In the genomic region with DNA sequence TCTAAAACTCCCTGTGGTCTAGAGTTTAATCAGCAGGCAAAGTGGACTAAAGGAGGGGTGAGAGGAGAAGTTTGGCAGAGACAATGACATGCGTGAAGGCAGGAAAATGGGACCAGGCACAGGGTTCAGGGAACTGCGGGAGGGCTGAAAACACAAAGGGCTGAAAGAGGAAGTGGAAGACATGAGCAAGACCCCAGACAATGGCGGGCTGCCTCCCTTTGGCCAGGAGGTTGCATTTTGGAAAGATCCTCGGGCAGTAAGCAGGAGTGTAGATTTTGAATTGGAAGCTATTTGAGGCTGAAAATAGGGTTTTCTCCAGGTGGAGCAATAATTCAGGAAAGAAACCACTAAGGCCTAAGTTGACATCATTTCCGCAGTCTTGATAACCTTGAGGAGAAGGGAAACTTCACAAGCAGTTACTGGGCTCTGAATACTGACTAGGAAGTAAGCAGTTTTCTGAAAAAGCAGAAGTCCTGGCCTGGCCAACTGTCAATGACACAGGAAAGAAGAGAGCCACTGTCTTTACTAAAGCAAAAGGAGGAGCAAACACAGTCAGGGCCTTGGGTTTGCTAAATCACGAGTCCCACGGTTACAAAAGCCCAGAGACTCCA, we compare ENCODE assay signal across 9 cellular contexts. TPM values are rescaled to one million over a fixed set of nuclear protein-coding genes. Genes with fewer than 3 reads are reported as not detected.
DNase-seq lines count a peak whose midpoint lies in the region; ATAC-seq and TF ChIP-seq lines count a peak whose summit lies in the region.
"Had no signal": no experiment of that assay in that cellular context is flagged by ENCODE, and none has a peak within 500 bp of the region (broad histone marks: within the 10 kb centered on the region; RNA-seq: fewer than 3 reads in every experiment).

No MANE protein-coding gene starts in this region.

- H3K9me3 ChIP-seq in Karpas-422 (ENCODE audit: low read length) (no peaks in the 10 kb centered on the region), endodermal cell (ENCODE audit: control insufficient read depth, low read length) (no peaks in the 10 kb centered on the region)
- H3K9me3 ChIP-seq: A549 had no signal

- H3K36me3 Mint-ChIP-seq in T-helper 2 cell treated with Interferon-gamma antibody and Interleukin-4, amounts not matched to agents 5 μg/mL and 100 μg/mL, for 36 hours (ENCODE audit: low read depth): peaks cover 15% of the 10 kb centered on the region
- H3K36me3 Mint-ChIP-seq in endodermal cell (ENCODE audit: low read depth): no peaks in the 10 kb centered on the region
- peaks cover 27% of the 10 kb centered on the region for H3K36me3 Mint-ChIP-seq in stimulated activated memory B cell treated with anti-CD40 and anti-IgM and Interleukin-4, amounts not matched to agents 10 μg/mL and 1 μg/mL and 100 μg/mL, for 72 hours
- no peaks in the 10 kb centered on the region for H3K36me3 Mint-ChIP-seq in progenitor cell of endocrine pancreas (ENCODE audit: insufficient read depth)

- H3K36me3 ChIP-seq in Karpas-422 (ENCODE audit: insufficient read depth, low read length) (peaks cover 53% of the 10 kb centered on the region), endodermal cell (ENCODE audit: control insufficient read depth, insufficient read depth, low read length) (no peaks in the 10 kb centered on the region)

- no peaks in the 10 kb centered on the region for H3K9me3 Mint-ChIP-seq in T-helper 2 cell treated with Interferon-gamma antibody and Interleukin-4, amounts not matched to agents 5 μg/mL and 100 μg/mL, for 36 hours
- H3K9me3 Mint-ChIP-seq in endodermal cell (no peaks in the 10 kb centered on the region), progenitor cell of endocrine pancreas (ENCODE audit: low read depth) (no peaks in the 10 kb centered on the region)
- H3K9me3 Mint-ChIP-seq in stimulated activated memory B cell treated with anti-CD40 and anti-IgM and Interleukin-4, amounts not matched to agents 10 μg/mL and 1 μg/mL and 100 μg/mL, for 72 hours: no peaks in the 10 kb centered on the region

- H3K27me3 ChIP-seq in Karpas-422 (ENCODE audit: low read length) (no peaks in the 10 kb centered on the region), endodermal cell (ENCODE audit: control insufficient read depth, insufficient read depth, low read length, poor library complexity, severe bottlenecking) (no peaks in the 10 kb centered on the region)

- H3K79me2 ChIP-seq in Karpas-422 (ENCODE audit: low read length): peaks cover 83% of the 10 kb centered on the region

- H3K9ac ChIP-seq in Karpas-422 (ENCODE audit: low read length): peak overlapping the region; percentile 83
- no peak overlapping the region for H3K9ac ChIP-seq in endodermal cell (ENCODE audit: extremely low read depth, low read length, poor library complexity, severe bottlenecking)

- peaks cover 72% of the 10 kb centered on the region for H3K4me1 ChIP-seq in Karpas-422 (ENCODE audit: low read length)
- H3K4me1 ChIP-seq in endodermal cell (ENCODE audit: control insufficient read depth, insufficient read depth, low read length): no peaks in the 10 kb centered on the region
- H3K4me1 ChIP-seq: A549 had no signal

- no peaks in the 10 kb centered on the region for H4K20me1 ChIP-seq in Karpas-422 (ENCODE audit: insufficient read depth, low read depth, low read length)

- H2AFZ ChIP-seq in Karpas-422 (ENCODE audit: low read length): no peak overlapping the region

- peak overlapping the region; percentile 78 for H3K27ac Mint-ChIP-seq in T-helper 2 cell treated with Interferon-gamma antibody and Interleukin-4, amounts not matched to agents 5 μg/mL and 100 μg/mL, for 36 hours
- no peak overlapping the region for H3K27ac Mint-ChIP-seq in endodermal cell
- H3K27ac Mint-ChIP-seq in stimulated activated memory B cell treated with anti-CD40 and anti-IgM and Interleukin-4, amounts not matched to agents 10 μg/mL and 1 μg/mL and 100 μg/mL, for 72 hours: peak overlapping the region; percentile 93
- H3K27ac Mint-ChIP-seq in progenitor cell of endocrine pancreas: no peak overlapping the region

- H3K9me2 ChIP-seq in Karpas-422 (replicated peaks; ENCODE audit: insufficient read depth, low read length): no peaks in the 10 kb centered on the region

- WGBS in endodermal cell (ENCODE audit: insufficient coverage in 1 of 2, insufficient read length in 1 of 2), 2 experiments: 79 to 83% methylated on average over 3 to 7 of the region's 7 CpGs

- H3K4me3 ChIP-seq in Karpas-422 (ENCODE audit: low read length): peak overlapping the region; percentile 75
- no peak overlapping the region for H3K4me3 ChIP-seq in endodermal cell (ENCODE audit: low read length)
- H3K4me3 ChIP-seq: A549 had no signal

- no peak for DNase-seq in T-helper 2 cell treated with Interferon-gamma antibody and Interleukin-4, amounts not matched to agents 5 μg/mL and 100 μg/mL, for 36 hours (ENCODE audit: low spot score)
- DNase-seq in T-helper 2 cell (no peak), Karpas-422 (peak; percentile 84), endodermal cell (peak; percentile 38), progenitor cell of endocrine pancreas (ENCODE audit: low spot score, unreplicated experiment) (no peak), omental fat pad (ENCODE audit: low spot score) (no peak)

- ATAC-seq in stimulated activated memory B cell treated with anti-CD40 and anti-IgM and Interleukin-4, amounts not matched to agents 10 μg/mL and 1 μg/mL and 100 μg/mL, for 72 hours: peak; percentile 65
- no peak for ATAC-seq in omental fat pad (ENCODE audit: low FRiP score)
- no peak for ATAC-seq in HG03521 (IDR thresholded peaks at IDR 0.05; ENCODE audit: unreplicated experiment)
- ATAC-seq: A549 had no signal

- H3K27ac ChIP-seq in Karpas-422 (ENCODE audit: low read length) (peak overlapping the region; percentile 100), endodermal cell (ENCODE audit: low read depth, low read length) (no peak overlapping the region)
- H3K27ac ChIP-seq: A549 had no signal

- H3K4me1 Mint-ChIP-seq in T-helper 2 cell treated with Interferon-gamma antibody and Interleukin-4, amounts not matched to agents 5 μg/mL and 100 μg/mL, for 36 hours (ENCODE audit: low read depth): peaks cover 59% of the 10 kb centered on the region
- H3K4me1 Mint-ChIP-seq in endodermal cell: peaks cover 15% of the 10 kb centered on the region
- H3K4me1 Mint-ChIP-seq in stimulated activated memory B cell treated with anti-CD40 and anti-IgM and Interleukin-4, amounts not matched to agents 10 μg/mL and 1 μg/mL and 100 μg/mL, for 72 hours: peaks cover 100% of the 10 kb centered on the region
- H3K4me1 Mint-ChIP-seq in progenitor cell of endocrine pancreas (ENCODE audit: low read depth): peaks cover 10% of the 10 kb centered on the region

- TF ChIP-seq CTCF in endodermal cell (conservative IDR thresholded peaks at IDR 0.05) (no peak), progenitor cell of endocrine pancreas (IDR thresholded peaks at IDR 0.05; ENCODE audit: unreplicated experiment) (no peak), omental fat pad (IDR thresholded peaks at IDR 0.05) (no peak)

- peak overlapping the region; percentile 94 for H3K4me2 ChIP-seq in Karpas-422 (ENCODE audit: low read depth, low read length, poor library complexity, severe bottlenecking)
- H3K4me2 ChIP-seq: A549 had no signal

- H3K4me3 Mint-ChIP-seq in T-helper 2 cell treated with Interferon-gamma antibody and Interleukin-4, amounts not matched to agents 5 μg/mL and 100 μg/mL, for 36 hours: peak overlapping the region; percentile 23
- H3K4me3 Mint-ChIP-seq in endodermal cell: no peak overlapping the region
- H3K4me3 Mint-ChIP-seq in stimulated activated memory B cell treated with anti-CD40 and anti-IgM and Interleukin-4, amounts not matched to agents 10 μg/mL and 1 μg/mL and 100 μg/mL, for 72 hours: peak overlapping the region; percentile 62
- no peak overlapping the region for H3K4me3 Mint-ChIP-seq in progenitor cell of endocrine pancreas (ENCODE audit: low read depth)

- peaks cover 2% of the 10 kb centered on the region for H3K27me3 Mint-ChIP-seq in T-helper 2 cell treated with Interferon-gamma antibody and Interleukin-4, amounts not matched to agents 5 μg/mL and 100 μg/mL, for 36 hours (ENCODE audit: low read depth)
- H3K27me3 Mint-ChIP-seq in endodermal cell (ENCODE audit: insufficient read depth) (peaks cover 15% of the 10 kb centered on the region), progenitor cell of endocrine pancreas (peaks cover 15% of the 10 kb centered on the region)
- no peaks in the 10 kb centered on the region for H3K27me3 Mint-ChIP-seq in stimulated activated memory B cell treated with anti-CD40 and anti-IgM and Interleukin-4, amounts not matched to agents 10 μg/mL and 1 μg/mL and 100 μg/mL, for 72 hours

RNA-seq across cellular contexts. Expression of gene LY86, which starts 3.4 kb away (rescaled TPM):
- total RNA-seq in Karpas-422 (2014; rRNA removed; shearing (Covaris generic); ENCODE audit: low replicate concordance): 102 and 187 TPM in 2 replicates
- total RNA-seq in endodermal cell (not detected), progenitor cell of endocrine pancreas (not detected in 2 replicates), omental fat pad (10 to 100 TPM in 2 of 4 donors, 1 to 10 TPM in 2; 2.7 to 11.6 (median 8.1) TPM)
- not detected for polyA plus RNA-seq in endodermal cell (2013, experiment 1 of 2)
- polyA plus RNA-seq in endodermal cell (2013, experiment 2 of 2): not detected
- polyA plus RNA-seq: A549 had no signal

Comparison
In these comparisons a context has a peak if more than half of its experiments do, and no peak if none do; other contexts are left out.
1. DNase-seq: peak in Karpas-422 (single experiment) and endodermal cell (single experiment); none in T-helper 2 cell treated with Interferon-gamma antibody and Interleukin-4, amounts not matched to agents 5 μg/mL and 100 μg/mL, for 36 hours (single experiment), T-helper 2 cell (0 of 5), progenitor cell of endocrine pancreas (single experiment) and omental fat pad (single experiment).
2. H3K27ac Mint-ChIP-seq: peak in T-helper 2 cell treated with Interferon-gamma antibody and Interleukin-4, amounts not matched to agents 5 μg/mL and 100 μg/mL, for 36 hours (single experiment) and stimulated activated memory B cell treated with anti-CD40 and anti-IgM and Interleukin-4, amounts not matched to agents 10 μg/mL and 1 μg/mL and 100 μg/mL, for 72 hours (single experiment); none in endodermal cell (single experiment) and progenitor cell of endocrine pancreas (single experiment).
3. H3K4me3 Mint-ChIP-seq: peak in T-helper 2 cell treated with Interferon-gamma antibody and Interleukin-4, amounts not matched to agents 5 μg/mL and 100 μg/mL, for 36 hours (single experiment) and stimulated activated memory B cell treated with anti-CD40 and anti-IgM and Interleukin-4, amounts not matched to agents 10 μg/mL and 1 μg/mL and 100 μg/mL, for 72 hours (single experiment); none in endodermal cell (single experiment) and progenitor cell of endocrine pancreas (single experiment).